Comparison of ENCODE assay signal across 13 cellular contexts in the genomic region with DNA sequence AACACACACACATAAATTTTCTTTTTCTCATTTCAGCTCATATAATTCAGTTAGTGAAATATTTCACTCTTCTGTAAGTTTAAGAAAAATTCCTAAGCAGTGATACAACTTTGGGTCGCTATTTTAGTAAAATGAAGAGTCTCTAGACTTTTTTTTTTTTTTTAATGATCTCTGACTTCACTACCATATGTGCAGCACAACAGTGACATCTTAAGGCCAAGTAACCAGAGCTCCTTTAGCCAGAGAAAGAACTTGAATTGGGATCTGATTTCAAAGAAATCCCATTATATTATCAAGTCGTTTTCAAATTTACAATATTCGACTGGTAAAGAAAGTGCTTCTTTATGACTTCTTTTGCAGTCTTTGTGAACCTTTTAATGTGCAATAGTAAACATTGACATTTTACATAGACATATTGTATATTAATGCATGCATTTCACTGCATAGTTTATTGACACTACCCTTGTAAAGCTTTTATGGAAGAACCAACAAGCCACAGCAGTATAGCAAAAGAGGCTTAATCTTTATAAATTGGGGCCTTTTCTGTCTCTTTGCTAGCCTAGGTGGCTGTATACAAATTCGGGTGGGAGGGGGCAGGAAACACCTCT.
A peak's percentile ranks its signal among the peaks of the same experiment; 100 is the strongest.
DNase-seq lines count a peak whose midpoint lies in the region; ATAC-seq and TF ChIP-seq lines count a peak whose summit lies in the region.
"Had no signal": no experiment of that assay in that cellular context is flagged by ENCODE, and none has a peak within 500 bp of the region (broad histone marks: within the 10 kb centered on the region; RNA-seq: fewer than 3 reads in every experiment).

No MANE protein-coding gene starts in this region.

- H3K27me3 ChIP-seq in psoas muscle (ENCODE audit: insufficient read depth in 3 of 3, low read length in 2 of 3) = no peaks in the 10 kb centered on the region
- H3K27me3 ChIP-seq in Caco-2 (replicated peaks; ENCODE audit: control insufficient read depth, insufficient read depth, low read length) = no peaks in the 10 kb centered on the region
- H3K27me3 ChIP-seq: tibial artery had no signal

- H3K36me3 Mint-ChIP-seq in chondrocyte (ENCODE audit: low read depth) (peaks cover 2% of the 10 kb centered on the region), Caco-2 (ENCODE audit: insufficient read depth, unreplicated experiment) (no peaks in the 10 kb centered on the region)

- H3K27ac ChIP-seq in psoas muscle = peak overlapping the region; percentile 10
- H3K27ac ChIP-seq: prostate gland, tibial artery had no signal

- ATAC-seq in psoas muscle = peak in 3 of 4 donors; percentile 57 to 82 (median 71)
- ATAC-seq in GM18511 (IDR thresholded peaks at IDR 0.05; ENCODE audit: unreplicated experiment) = no peak
- ATAC-seq: HCT116, left lobe of liver had no signal

- H3K27me3 Mint-ChIP-seq in chondrocyte (ENCODE audit: low read depth) (no peaks in the 10 kb centered on the region), Caco-2 (ENCODE audit: insufficient read depth, unreplicated experiment) (no peaks in the 10 kb centered on the region)

- H3K9me3 ChIP-seq in psoas muscle = no peaks in the 10 kb centered on the region
- H3K9me3 ChIP-seq in Caco-2 = no peaks in the 10 kb centered on the region
- H3K9me3 ChIP-seq: prostate gland, tibial artery had no signal

- peaks cover 4 to 31% of the 10 kb centered on the region in 2 donors for H3K36me3 ChIP-seq in psoas muscle (ENCODE audit: insufficient read depth in 1 of 2, low read depth in 1 of 2)
- H3K36me3 ChIP-seq in Caco-2 (ENCODE audit: control insufficient read depth, insufficient read depth, low read length) = no peaks in the 10 kb centered on the region
- H3K36me3 ChIP-seq: prostate gland had no signal

- peak; percentile 38 for DNase-seq in GM04504 (ENCODE audit: low read depth)
- DNase-seq in NCI-H446 treated with DMSO at 0.1 percent for 48 hours (lab: John Stamatoyannopoulos, UW) = peak; percentile 34
- DNase-seq in chondrocyte (ENCODE audit: low spot score) = no peak
- DNase-seq in psoas muscle = no peak
- no peak for DNase-seq in Caco-2
- no peak for DNase-seq in NCI-H146 treated with DMSO at 0.1 percent for 48 hours (lab: John Stamatoyannopoulos, UW; ENCODE audit: unreplicated experiment)
- DNase-seq: NCI-H774, tibial artery had no signal

- H3K4me3 Mint-ChIP-seq in chondrocyte (ENCODE audit: unreplicated experiment) = no peak overlapping the region
- H3K4me3 Mint-ChIP-seq in Caco-2 (ENCODE audit: unreplicated experiment) = no peak overlapping the region
- H3K4me3 Mint-ChIP-seq: T-helper 1 cell treated with Interleukin-12 subunit alpha and Interleukin-12 subunit beta and Interleukin-4 antibody, amounts not matched to agents 30 μg/mL and 1 μg/mL, for 36 hours had no signal

- no peak overlapping the region for H3K27ac Mint-ChIP-seq in chondrocyte (ENCODE audit: unreplicated experiment)
- no peak overlapping the region for H3K27ac Mint-ChIP-seq in Caco-2 (ENCODE audit: unreplicated experiment)
- H3K27ac Mint-ChIP-seq: T-helper 1 cell treated with Interleukin-12 subunit alpha and Interleukin-12 subunit beta and Interleukin-4 antibody, amounts not matched to agents 30 μg/mL and 1 μg/mL, for 36 hours had no signal

- H3K4me1 ChIP-seq in psoas muscle (peaks cover 27% of the 10 kb centered on the region), Caco-2 (no peaks in the 10 kb centered on the region)
- H3K4me1 ChIP-seq: prostate gland had no signal

- 38 to 46% (median 43%) methylated on average over 4 of the region's 4 CpGs for WGBS in psoas muscle, 3 donors

- H3K4me3 ChIP-seq in psoas muscle (no peak overlapping the region), Caco-2 (ENCODE audit: low read depth, low read length) (no peak overlapping the region)
- H3K4me3 ChIP-seq: prostate gland, tibial artery had no signal

- H3K4me1 Mint-ChIP-seq in chondrocyte (ENCODE audit: low read depth) (peaks cover 24% of the 10 kb centered on the region), Caco-2 (ENCODE audit: low read depth, unreplicated experiment) (peaks cover 7% of the 10 kb centered on the region)

- TF ChIP-seq CTCF in chondrocyte (IDR thresholded peaks at IDR 0.05) = peak; percentile 73
- peak; percentile 36 for TF ChIP-seq CTCF in psoas muscle (IDR thresholded peaks at IDR 0.05)
- TF ChIP-seq CTCF in Caco-2 (IDR thresholded peaks at IDR 0.05; ENCODE audit: insufficient read depth in 1 of 2, low read depth in 1 of 2, low read length in 1 of 2, severe bottlenecking in 1 of 2, unreplicated experiment in 1 of 2) = no peak

- no peaks in the 10 kb centered on the region for H3K9me3 Mint-ChIP-seq in chondrocyte (ENCODE audit: low read depth)
- H3K9me3 Mint-ChIP-seq in Caco-2 (ENCODE audit: unreplicated experiment) = no peaks in the 10 kb centered on the region
- H3K9me3 Mint-ChIP-seq: T-helper 1 cell treated with Interleukin-12 subunit alpha and Interleukin-12 subunit beta and Interleukin-4 antibody, amounts not matched to agents 30 μg/mL and 1 μg/mL, for 36 hours had no signal

- POLR2A ChIA-PET in Caco-2 (lab: Charles Lee) = no interaction called here

- CTCF ChIA-PET in Caco-2 (lab: Charles Lee) = interaction anchor here (0.6 kb wide), 1 partner anchor 129 kb away, joined by 5 read pairs; no protein-coding TSS in a partner anchor

- no TSS peak for BruUV-seq in Caco-2 (replicated peaks; lab: Mats Ljungman, UMichigan)

- intact Hi-C loops in psoas muscle (cut with DNase I) = no loop called here
- intact Hi-C loops in Caco-2 (cut with micrococcal nuclease; ENCODE audit: unreplicated experiment) = no loop called here

Comparison
In these comparisons a context has a peak if more than half of its experiments do, and no peak if none do; other contexts are left out.
1. DNase-seq: peak in GM04504 (single experiment) and NCI-H446 treated with DMSO at 0.1 percent for 48 hours (single experiment); none in chondrocyte (single experiment), psoas muscle (0 of 2), Caco-2 (0 of 2) and NCI-H146 treated with DMSO at 0.1 percent for 48 hours (single experiment).
2. CTCF ChIP-seq: peak in chondrocyte (single experiment) and psoas muscle (single experiment); none in Caco-2 (0 of 2).